ENCODE assay signal across 12 cellular contexts in genomic region chr6:72950114-72950860, GRCh38.
DNase-seq lines count a peak whose midpoint lies in the region; ATAC-seq and TF ChIP-seq lines count a peak whose summit lies in the region.
"Had no signal": no experiment of that assay in that cellular context is flagged by ENCODE, and none has a peak within 500 bp of the region (broad histone marks: within the 10 kb centered on the region; RNA-seq: fewer than 3 reads in every experiment).

No MANE protein-coding gene starts in this region.

- peaks cover 70% of the 10 kb centered on the region for H3K4me1 ChIP-seq in ACC112 (ENCODE audit: control insufficient read depth, insufficient read depth, low read length, unreplicated experiment)
- peaks cover 0 to 36% of the 10 kb centered on the region in 2 donors for H3K4me1 ChIP-seq in ascending aorta
- no peaks in the 10 kb centered on the region for H3K4me1 ChIP-seq in Peyer's patch

- intact Hi-C loops in ascending aorta (cut with DNase I), result loop anchor here (5.0 kb wide), 1 partner anchor 328 kb away; the partner anchor contains the start of gene KCNQ5
- intact Hi-C loops in head of caudate nucleus (cut with DNase I), result no loop called here

- DNase-seq in HCEC 1CT, result peak; percentile 94
- DNase-seq in ascending aorta (ENCODE audit: low spot score in 2 of 2), result no peak
- DNase-seq in kidney glomerular epithelial cell (lab: John Stamatoyannopoulos, UW), result peak; percentile 52
- no peak for DNase-seq in head of caudate nucleus
- DNase-seq in GDM1 (lab: John Stamatoyannopoulos, UW), result no peak
- DNase-seq in Peyer's patch, result no peak
- DNase-seq: activated naive CD4-positive, alpha-beta T cell; CD8-positive, alpha-beta T cell; mucosa of descending colon had no signal

- H3K4me3 ChIP-seq in ACC112 (ENCODE audit: low read depth, low read length) (peak overlapping the region; percentile 58), ascending aorta (no peak overlapping the region), Peyer's patch (no peak overlapping the region)
- H3K4me3 ChIP-seq: mucosa of descending colon had no signal

- no peak for TF ChIP-seq POLR2A in Peyer's patch (IDR thresholded peaks at IDR 0.05)

- H2AFZ ChIP-seq in ACC112 (ENCODE audit: low read length, unreplicated experiment), result no peak overlapping the region

- H3K9me3 ChIP-seq in ascending aorta (no peaks in the 10 kb centered on the region), Peyer's patch (no peaks in the 10 kb centered on the region)
- H3K9me3 ChIP-seq: mucosa of descending colon had no signal

- H3K27ac ChIP-seq in ACC112 (ENCODE audit: low read depth, low read length) (peak overlapping the region; percentile 82), ascending aorta (peak overlapping the region; percentile 52 to 62), Peyer's patch (no peak overlapping the region)
- H3K27ac ChIP-seq: VCaP had no signal

- no peaks in the 10 kb centered on the region for H3K79me2 ChIP-seq in ACC112 (ENCODE audit: control insufficient read depth, insufficient read depth, low read length, unreplicated experiment)

- no peak for TF ChIP-seq CTCF in ascending aorta (IDR thresholded peaks at IDR 0.05)
- TF ChIP-seq CTCF in Peyer's patch (IDR thresholded peaks at IDR 0.05), result no peak

- H3K27me3 ChIP-seq in ACC112 (ENCODE audit: insufficient read depth, low read length) (no peaks in the 10 kb centered on the region), ascending aorta (no peaks in the 10 kb centered on the region), Peyer's patch (no peaks in the 10 kb centered on the region)

- no peaks in the 10 kb centered on the region for H3K36me3 ChIP-seq in ACC112 (ENCODE audit: insufficient read depth, low read length)
- H3K36me3 ChIP-seq in ascending aorta, result no peaks in the 10 kb centered on the region
- H3K36me3 ChIP-seq in Peyer's patch, result no peaks in the 10 kb centered on the region

- ATAC-seq in GM21529 (IDR thresholded peaks at IDR 0.05; ENCODE audit: unreplicated experiment), result no peak
- ATAC-seq: CD8-positive, alpha-beta T cell; mucosa of descending colon had no signal

Comparison
In these comparisons a context has a peak if more than half of its experiments do, and no peak if none do; other contexts are left out.
1. H3K27ac ChIP-seq: peak in ACC112 (single experiment) and ascending aorta (2 of 2); none in Peyer's patch (0 of 4).
2. DNase-seq: peak in HCEC 1CT (single experiment) and kidney glomerular epithelial cell (single experiment); none in ascending aorta (0 of 2), head of caudate nucleus (0 of 42), GDM1 (single experiment) and Peyer's patch (0 of 3).